ENCODE assay signal across 18 cellular contexts in genomic region chr1:61480273-61480672, GRCh38.
DNase-seq lines count a peak whose midpoint lies in the region; ATAC-seq, FAIRE-seq and TF ChIP-seq lines count a peak whose summit lies in the region.
"Had no signal": no experiment of that assay in that cellular context is flagged by ENCODE, and none has a peak within 500 bp of the region (broad histone marks: within the 10 kb centered on the region; RNA-seq: fewer than 3 reads in every experiment).

No MANE protein-coding gene starts in this region.

- no peak overlapping the region for H2AFZ ChIP-seq in astrocyte (ENCODE audit: low read depth, low read length)
- no peak overlapping the region for H2AFZ ChIP-seq in trophoblast cell (ENCODE audit: insufficient read depth, low read length, poor library complexity)

- H3K27ac ChIP-seq in A549 (peak overlapping the region; percentile 63 to 83; a peak in 5 of 6 replicates), astrocyte (ENCODE audit: low read depth, low read length) (no peak overlapping the region), trophoblast cell (ENCODE audit: low read depth, low read length) (no peak overlapping the region)

- H3K79me2 ChIP-seq in astrocyte (ENCODE audit: insufficient read depth, low read length) (no peaks in the 10 kb centered on the region), trophoblast cell (ENCODE audit: control insufficient read depth, insufficient read depth, low read length, poor library complexity) (no peaks in the 10 kb centered on the region)

- H3K36me3 Mint-ChIP-seq in astrocyte (ENCODE audit: low read depth, unreplicated experiment) (no peaks in the 10 kb centered on the region), mesothelial cell of epicardium (no peaks in the 10 kb centered on the region)
- H3K36me3 Mint-ChIP-seq: CD14-positive monocyte; CD8-positive, alpha-beta T cell had no signal

- H3K4me3 Mint-ChIP-seq in astrocyte (ENCODE audit: unreplicated experiment), result no peak overlapping the region
- H3K4me3 Mint-ChIP-seq in mesothelial cell of epicardium, result no peak overlapping the region
- H3K4me3 Mint-ChIP-seq: CD14-positive monocyte; CD8-positive, alpha-beta T cell; H9; HFFc6 had no signal

- 77% methylated on average over 4 of the region's 4 CpGs for WGBS in A549 (ENCODE audit: missing lambda C conversion rate)
- WGBS in trophoblast cell (ENCODE audit: extremely low coverage, insufficient coverage, insufficient read length), result no CpG with 5 or more reads among the region's 4 CpGs

- no peaks in the 10 kb centered on the region for H3K9me3 ChIP-seq in A549
- no peaks in the 10 kb centered on the region for H3K9me3 ChIP-seq in astrocyte (ENCODE audit: insufficient read depth, low read depth, low read length)
- H3K9me3 ChIP-seq in trophoblast cell (ENCODE audit: insufficient read depth, low read depth, low read length), result no peaks in the 10 kb centered on the region
- H3K9me3 ChIP-seq: BE2C, Caco-2 had no signal

- TF ChIP-seq RAD21 in A549 (conservative IDR thresholded peaks at IDR 0.05 in 1 of 2, IDR thresholded peaks at IDR 0.05 in 1 of 2), result no peak

- no peak for TF ChIP-seq CTCF in A549 (IDR thresholded peaks at IDR 0.05)
- TF ChIP-seq CTCF in astrocyte (IDR thresholded peaks at IDR 0.05; ENCODE audit: insufficient read depth, low read depth, low read length), result no peak
- TF ChIP-seq CTCF in mesothelial cell of epicardium (IDR thresholded peaks at IDR 0.05; ENCODE audit: unreplicated experiment), result no peak

- ATAC-seq in A549, result no peak
- ATAC-seq: CD8-positive, alpha-beta T cell had no signal

- no peak overlapping the region for H3K4me3 ChIP-seq in A549
- no peak overlapping the region for H3K4me3 ChIP-seq in astrocyte (ENCODE audit: insufficient read depth, low read depth, low read length)
- no peak overlapping the region for H3K4me3 ChIP-seq in trophoblast cell (ENCODE audit: low read depth, low read length)

- DNase-seq in A549 (ENCODE audit: low read depth in 1 of 2, low spot score in 1 of 2) (no peak), HEK293T (ENCODE audit: extremely low spot score) (no peak), astrocyte (ENCODE audit: low read depth) (no peak), mesothelial cell of epicardium (ENCODE audit: low spot score in 2 of 2, unreplicated experiment in 2 of 2) (no peak), OCI-M1 (lab: John Stamatoyannopoulos, UW) (no peak), trophoblast cell (no peak)
- no peak for DNase-seq in stimulated activated naive CD4-positive, alpha-beta T cell (lab: John Stamatoyannopoulos, UW)
- DNase-seq: BE2C; Caco-2; CD8-positive, alpha-beta T cell; DND-41; GDM1; GOT3; H9; HFFc6 had no signal

- H3K9me3 Mint-ChIP-seq in astrocyte (ENCODE audit: unreplicated experiment) (no peaks in the 10 kb centered on the region), mesothelial cell of epicardium (peaks cover 5% of the 10 kb centered on the region)
- H3K9me3 Mint-ChIP-seq: CD14-positive monocyte; CD8-positive, alpha-beta T cell; HFFc6 had no signal

- no peak overlapping the region for H4K91ac ChIP-seq in trophoblast cell (ENCODE audit: low read depth, low read length)

- H3K27me3 Mint-ChIP-seq in astrocyte (ENCODE audit: low read depth, unreplicated experiment), result peaks cover 26% of the 10 kb centered on the region
- H3K27me3 Mint-ChIP-seq in mesothelial cell of epicardium (ENCODE audit: low read depth), result peaks cover 3% of the 10 kb centered on the region

- H2BK5ac ChIP-seq in trophoblast cell (ENCODE audit: low read depth, low read length, poor library complexity), result no peak overlapping the region

- no peaks in the 10 kb centered on the region for H4K20me1 ChIP-seq in astrocyte (ENCODE audit: insufficient read depth, low read length)

- H4K12ac ChIP-seq in trophoblast cell (ENCODE audit: low read depth, low read length), result no peak overlapping the region

- no peak for FAIRE-seq in A549 (lab: Jason Lieb, UNC)
- no peak for FAIRE-seq in astrocyte (lab: Jason Lieb, UNC)
- FAIRE-seq: A204.1, GM19239 had no signal

- no peak for TF ChIP-seq POLR2A in A549 (IDR thresholded peaks at IDR 0.05; ENCODE audit: low read length)

- no peak overlapping the region for H3K4ac ChIP-seq in trophoblast cell (ENCODE audit: low read depth, low read length)

- H3K36me3 ChIP-seq in astrocyte (ENCODE audit: insufficient read depth, low read length) (no peaks in the 10 kb centered on the region), trophoblast cell (ENCODE audit: control insufficient read depth in 1 of 2, insufficient read depth in 2 of 2, low read length in 2 of 2) (no peaks in the 10 kb centered on the region)
- H3K36me3 ChIP-seq: BE2C had no signal

- no peak overlapping the region for H3K23ac ChIP-seq in trophoblast cell (ENCODE audit: low read length)

- no peak for TF ChIP-seq EP300 in A549 (IDR thresholded peaks at IDR 0.05)

- H3K4me1 Mint-ChIP-seq in astrocyte (ENCODE audit: low read depth, unreplicated experiment) (peaks cover 5% of the 10 kb centered on the region), mesothelial cell of epicardium (peaks cover 27% of the 10 kb centered on the region)

- no peak overlapping the region for H3K14ac ChIP-seq in trophoblast cell (ENCODE audit: low read length)

- H3K4me1 ChIP-seq in A549, result peaks cover 25% of the 10 kb centered on the region
- no peaks in the 10 kb centered on the region for H3K4me1 ChIP-seq in astrocyte (ENCODE audit: insufficient read depth, low read length)
- H3K4me1 ChIP-seq in trophoblast cell (ENCODE audit: control insufficient read depth in 1 of 2, insufficient read depth in 2 of 2, low read length in 2 of 2), result no peaks in the 10 kb centered on the region
- H3K4me1 ChIP-seq: BE2C, Caco-2 had no signal

- no peak overlapping the region for H2BK120ac ChIP-seq in trophoblast cell (ENCODE audit: insufficient read depth, low read length, poor library complexity)

- CTCF ChIA-PET in A549 (lab: Yijun Ruan, JAX), result interaction anchor here (0.7 kb wide), 1 partner anchor 108 kb away, joined by 4 read pairs; no protein-coding TSS in a partner anchor
- CTCF ChIA-PET in HEK293T (lab: Yijun Ruan, JAX), result interaction anchor here (0.6 kb wide), 1 partner anchor 56 kb away, joined by 4 read pairs; no protein-coding TSS in a partner anchor

- H3K27ac Mint-ChIP-seq in astrocyte (ENCODE audit: unreplicated experiment), result peak overlapping the region; percentile 9
- H3K27ac Mint-ChIP-seq in mesothelial cell of epicardium, result peak overlapping the region; percentile 62
- H3K27ac Mint-ChIP-seq: CD14-positive monocyte; CD8-positive, alpha-beta T cell; H9; HFFc6 had no signal

- POLR2A ChIA-PET in A549 (lab: Yijun Ruan, JAX) (no interaction called here), HEK293T (lab: Yijun Ruan, JAX) (no interaction called here)

- H3K79me1 ChIP-seq in trophoblast cell (ENCODE audit: low read length), result no peaks in the 10 kb centered on the region

- no peak overlapping the region for H2AK5ac ChIP-seq in trophoblast cell (ENCODE audit: low read length)

- peak overlapping the region; percentile 10; the same call in 1 of the 3 replicates for H3K4me2 ChIP-seq in A549
- no peak overlapping the region for H3K4me2 ChIP-seq in astrocyte (ENCODE audit: low read length)
- no peak overlapping the region for H3K4me2 ChIP-seq in trophoblast cell (ENCODE audit: low read length)

- H2BK12ac ChIP-seq in trophoblast cell (ENCODE audit: low read length), result no peak overlapping the region

- no peak overlapping the region for H3K9ac ChIP-seq in astrocyte (ENCODE audit: low read length)
- H3K9ac ChIP-seq in trophoblast cell (ENCODE audit: low read length), result no peak overlapping the region

- no peak overlapping the region for H3K18ac ChIP-seq in trophoblast cell (ENCODE audit: low read length)

- H3K27me3 ChIP-seq in astrocyte (ENCODE audit: insufficient read depth, low read length) (peaks cover 5% of the 10 kb centered on the region), trophoblast cell (ENCODE audit: insufficient read depth, low read length) (peaks cover 6% of the 10 kb centered on the region)
- H3K27me3 ChIP-seq: BE2C had no signal

- H4K8ac ChIP-seq in trophoblast cell (ENCODE audit: low read depth, low read length), result no peak overlapping the region

TF ChIP-seq in A549, 52 proteins besides CTCF, POLR2A, EP300 and RAD21 (continues in another document):
- no peak for TF ChIP-seq CHD4 (IDR thresholded peaks at IDR 0.05; ENCODE audit: borderline replicate concordance)
- TF ChIP-seq RNF2 (IDR thresholded peaks at IDR 0.05; ENCODE audit: borderline replicate concordance, low read depth), result no peak
- TF ChIP-seq, protein P1, sequence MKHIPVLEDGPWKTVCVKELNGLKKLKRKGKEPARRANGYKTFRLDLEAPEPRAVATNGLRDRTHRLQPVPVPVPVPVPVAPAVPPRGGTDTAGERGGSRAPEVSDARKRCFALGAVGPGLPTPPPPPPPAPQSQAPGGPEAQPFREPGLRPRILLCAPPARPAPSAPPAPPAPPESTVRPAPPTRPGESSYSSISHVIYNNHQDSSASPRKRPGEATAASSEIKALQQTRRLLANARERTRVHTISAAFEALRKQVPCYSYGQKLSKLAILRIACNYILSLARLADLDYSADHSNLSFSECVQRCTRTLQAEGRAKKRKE (CRISPR knock-in tag; IDR thresholded peaks at IDR 0.05; ENCODE audit: low read depth), result no peak
- no peak for TF ChIP-seq CBX8 (IDR thresholded peaks at IDR 0.05)
- no peak for TF ChIP-seq EHMT2 (IDR thresholded peaks at IDR 0.05; ENCODE audit: low read depth)
- TF ChIP-seq HOXA7 (CRISPR knock-in tag; IDR thresholded peaks at IDR 0.05), result no peak
- no peak for TF ChIP-seq HOXB5 (CRISPR knock-in tag; IDR thresholded peaks at IDR 0.05)
- no peak for TF ChIP-seq JUN (IDR thresholded peaks at IDR 0.05)
- no peak for TF ChIP-seq RFX5 (IDR thresholded peaks at IDR 0.05)
- TF ChIP-seq CHD2 (IDR thresholded peaks at IDR 0.05; ENCODE audit: low read length, partially characterized antibody), result no peak

TF ChIP-seq in HEK293T, 16 proteins besides CTCF, POLR2A, EP300 and RAD21:
- TF ChIP-seq CTBP1 (IDR thresholded peaks at IDR 0.05; ENCODE audit: borderline replicate concordance) (no peak), ELF4 (IDR thresholded peaks at IDR 0.05) (peak; percentile 67; the same call in 1 of the 2 replicates), FOXM1 (IDR thresholded peaks at IDR 0.05; ENCODE audit: borderline replicate concordance) (no peak), HDGF (IDR thresholded peaks at IDR 0.05; ENCODE audit: borderline replicate concordance) (no peak)

Comparison
In these comparisons a context has a peak if more than half of its experiments do, and no peak if none do; other contexts are left out.
1. H3K27ac ChIP-seq: peak in A549 (2 of 2); none in astrocyte (single experiment) and trophoblast cell (single experiment).